17 cellular contexts compared by ENCODE assay signal in the genomic region with DNA sequence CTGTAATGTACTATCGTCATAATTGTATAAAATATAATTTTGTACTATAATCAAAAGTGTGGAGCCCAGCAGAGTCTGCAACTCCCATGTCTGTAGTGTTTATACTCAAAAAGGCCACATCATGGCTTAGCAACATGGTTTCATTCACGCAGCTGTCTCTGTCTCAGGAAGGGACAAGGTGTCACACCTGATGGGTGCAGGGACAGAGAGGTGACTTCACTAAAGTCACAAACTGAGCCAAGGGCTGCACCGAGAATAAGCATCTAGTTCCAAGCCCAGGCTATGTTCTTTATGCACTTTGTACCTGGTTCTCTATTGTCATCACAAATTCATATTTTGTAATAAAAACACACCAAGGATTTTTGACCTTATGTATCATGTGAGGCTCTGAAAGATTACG.
DNase-seq lines count a peak whose midpoint lies in the region; ATAC-seq, FAIRE-seq and TF ChIP-seq lines count a peak whose summit lies in the region.
"Had no signal": no experiment of that assay in that cellular context is flagged by ENCODE, and none has a peak within 500 bp of the region (broad histone marks: within the 10 kb centered on the region; RNA-seq: fewer than 3 reads in every experiment).

No MANE protein-coding gene starts in this region.

- H3F3A ChIP-seq in smooth muscle cell (ENCODE audit: low read depth), result peaks cover 8% of the 10 kb centered on the region

- H3K9me2 ChIP-seq in OCI-LY7 (ENCODE audit: insufficient read depth, low read length), result no peaks in the 10 kb centered on the region

- no peaks in the 10 kb centered on the region for H4K20me1 ChIP-seq in OCI-LY7 (ENCODE audit: insufficient read depth, low read length)
- H4K20me1 ChIP-seq in smooth muscle cell (ENCODE audit: low read depth), result no peaks in the 10 kb centered on the region
- H4K20me1 ChIP-seq: BLaER1 treated with 17β-estradiol and CSF1 and Interleukin-3, amounts not matched to agents 10 nM and 100 nM had no signal

- H3K36me3 Mint-ChIP-seq in naive thymus-derived CD8-positive, alpha-beta T cell, result peaks cover 0 to 6% (median 0%) of the 10 kb centered on the region in 3 donors
- no peaks in the 10 kb centered on the region for H3K36me3 Mint-ChIP-seq in endodermal cell (ENCODE audit: low read depth)

- H3K27me3 ChIP-seq in smooth muscle cell (ENCODE audit: low read depth) (no peaks in the 10 kb centered on the region), MG63 (peaks cover 14% of the 10 kb centered on the region), endodermal cell (ENCODE audit: control insufficient read depth, insufficient read depth, low read length, poor library complexity, severe bottlenecking) (no peaks in the 10 kb centered on the region)
- H3K27me3 ChIP-seq: BLaER1 treated with 17β-estradiol and CSF1 and Interleukin-3, amounts not matched to agents 10 nM and 100 nM; upper lobe of right lung had no signal

- intact Hi-C loops in OCI-LY7 (cut with micrococcal nuclease; ENCODE audit: unreplicated experiment), result no loop called here

- ATAC-seq in HG03066 (IDR thresholded peaks at IDR 0.05; ENCODE audit: low read depth, unreplicated experiment), result peak; percentile 23
- no peak for ATAC-seq in naive thymus-derived CD8-positive, alpha-beta T cell

- peaks cover 16% of the 10 kb centered on the region for H3K4me1 ChIP-seq in OCI-LY7 (ENCODE audit: insufficient read depth, low read length, poor library complexity, severe bottlenecking)
- no peaks in the 10 kb centered on the region for H3K4me1 ChIP-seq in smooth muscle cell (ENCODE audit: low read depth)
- H3K4me1 ChIP-seq in endodermal cell (ENCODE audit: control insufficient read depth, insufficient read depth, low read length), result no peaks in the 10 kb centered on the region
- H3K4me1 ChIP-seq: HAP-1, lower lobe of right lung had no signal

- H3K4me1 Mint-ChIP-seq in naive thymus-derived CD8-positive, alpha-beta T cell, result no peaks in the 10 kb centered on the region
- H3K4me1 Mint-ChIP-seq in endodermal cell, result peaks cover 18% of the 10 kb centered on the region

- peak; percentile 4 for FAIRE-seq in GM19239 (lab: Jason Lieb, UNC)
- FAIRE-seq: bronchial epithelial cell had no signal

- H2AFZ ChIP-seq in OCI-LY7 (ENCODE audit: low read length) (peak overlapping the region; percentile 19; the same call in 1 of the 2 replicates), smooth muscle cell (ENCODE audit: low read depth) (no peak overlapping the region)

- H3K9me3 ChIP-seq in OCI-LY7 (ENCODE audit: low read length) (no peaks in the 10 kb centered on the region), smooth muscle cell (replicated peaks; ENCODE audit: low read depth) (no peaks in the 10 kb centered on the region), MG63 (0 out of 2 replicates have a peak, but pooled peaks cover 2% of the 10 kb centered on the region), endodermal cell (ENCODE audit: control insufficient read depth, low read length) (peaks cover 8% of the 10 kb centered on the region)
- H3K9me3 ChIP-seq: BLaER1 treated with 17β-estradiol and CSF1 and Interleukin-3, amounts not matched to agents 10 nM and 100 nM; HAP-1; lower lobe of right lung; upper lobe of right lung had no signal

- TF ChIP-seq CTCF in OCI-LY7 (conservative IDR thresholded peaks at IDR 0.05; ENCODE audit: low read length) (no peak), smooth muscle cell (IDR thresholded peaks at IDR 0.05; ENCODE audit: borderline replicate concordance, insufficient read depth, poor library complexity, severe bottlenecking) (no peak), endodermal cell (conservative IDR thresholded peaks at IDR 0.05) (no peak)

- no TSS peak for BruUV-seq in OCI-LY7 (replicated peaks; lab: Mats Ljungman, UMichigan)

- H3K36me3 ChIP-seq in OCI-LY7 (ENCODE audit: insufficient read depth, low read length) (no peaks in the 10 kb centered on the region), smooth muscle cell (ENCODE audit: low read depth) (no peaks in the 10 kb centered on the region), MG63 (no peaks in the 10 kb centered on the region), endodermal cell (ENCODE audit: control insufficient read depth, insufficient read depth, low read length) (no peaks in the 10 kb centered on the region)
- H3K36me3 ChIP-seq: BLaER1 treated with 17β-estradiol and CSF1 and Interleukin-3, amounts not matched to agents 10 nM and 100 nM; HAP-1; lower lobe of right lung; upper lobe of right lung had no signal

- WGBS in smooth muscle cell (ENCODE audit: low lambda C conversion rate), result 94% methylated on average over 4 of the region's 4 CpGs
- WGBS in endodermal cell (ENCODE audit: insufficient coverage in 1 of 2, insufficient read length in 1 of 2), 2 experiments, result 92 to 100% methylated on average over 1 to 4 of the region's 4 CpGs

- H3K4me3 ChIP-seq in OCI-LY7 (ENCODE audit: low read depth, low read length, poor library complexity, severe bottlenecking) (no peak overlapping the region), smooth muscle cell (no peak overlapping the region), MG63 (no peak overlapping the region), endodermal cell (ENCODE audit: low read length) (no peak overlapping the region)
- H3K4me3 ChIP-seq: BLaER1 treated with 17β-estradiol and CSF1 and Interleukin-3, amounts not matched to agents 10 nM and 100 nM; HAP-1; lower lobe of right lung; upper lobe of right lung had no signal

- no peak overlapping the region for H3K27ac Mint-ChIP-seq in naive thymus-derived CD8-positive, alpha-beta T cell
- no peak overlapping the region for H3K27ac Mint-ChIP-seq in endodermal cell

- H3K9ac ChIP-seq in smooth muscle cell (ENCODE audit: low read depth) (no peak overlapping the region), endodermal cell (ENCODE audit: extremely low read depth, low read length, poor library complexity, severe bottlenecking) (no peak overlapping the region)
- H3K9ac ChIP-seq: BLaER1 treated with 17β-estradiol and CSF1 and Interleukin-3, amounts not matched to agents 10 nM and 100 nM had no signal

- H3K27ac ChIP-seq in OCI-LY7 (ENCODE audit: low read depth, low read length, poor library complexity, severe bottlenecking) (no peak overlapping the region), smooth muscle cell (ENCODE audit: low read depth) (peak overlapping the region; percentile 55), endodermal cell (ENCODE audit: low read depth, low read length) (no peak overlapping the region)
- H3K27ac ChIP-seq: BLaER1 treated with 17β-estradiol and CSF1 and Interleukin-3, amounts not matched to agents 10 nM and 100 nM; lower lobe of right lung; upper lobe of right lung had no signal

- peaks cover 0 to 23% (median 3%) of the 10 kb centered on the region in 5 donors for H3K27me3 Mint-ChIP-seq in naive thymus-derived CD8-positive, alpha-beta T cell
- no peaks in the 10 kb centered on the region for H3K27me3 Mint-ChIP-seq in endodermal cell (ENCODE audit: insufficient read depth)

- CTCF ChIA-PET in OCI-LY7 (lab: Charles Lee; ENCODE audit: unreplicated experiment), result no interaction called here

- H3K9me3 Mint-ChIP-seq in naive thymus-derived CD8-positive, alpha-beta T cell, result peaks cover 0 to 3% (median 0%) of the 10 kb centered on the region in 9 donors
- peaks cover 4% of the 10 kb centered on the region for H3K9me3 Mint-ChIP-seq in endodermal cell
- H3K9me3 Mint-ChIP-seq: nephron progenitor cell had no signal

- H3K4me2 ChIP-seq in OCI-LY7 (ENCODE audit: low read length), result peak overlapping the region; percentile 23; the same call in 1 of the 2 replicates
- no peak overlapping the region for H3K4me2 ChIP-seq in smooth muscle cell

- POLR2A ChIA-PET in OCI-LY7 (lab: Charles Lee), result no interaction called here
- POLR2A ChIA-PET in naive thymus-derived CD8-positive, alpha-beta T cell (lab: Charles Lee), result no interaction called here

- H3K79me2 ChIP-seq in OCI-LY7 (ENCODE audit: insufficient read depth, low read depth, low read length) (no peaks in the 10 kb centered on the region), smooth muscle cell (ENCODE audit: low read depth) (no peaks in the 10 kb centered on the region)

- no peak overlapping the region for H3K4me3 Mint-ChIP-seq in naive thymus-derived CD8-positive, alpha-beta T cell
- H3K4me3 Mint-ChIP-seq in endodermal cell, result no peak overlapping the region
- H3K4me3 Mint-ChIP-seq: nephron progenitor cell had no signal

- DNase-seq in GM19239 (ENCODE audit: insufficient read length, low spot score) (no peak), OCI-LY7 (ENCODE audit: low spot score) (peak; percentile 5), smooth muscle cell (lab: John Stamatoyannopoulos, UW; ENCODE audit: unreplicated experiment) (no peak), SKM-1 treated with dmso at 0.1 percent for 144 hours (lab: John Stamatoyannopoulos, UW; ENCODE audit: unreplicated experiment) (no peak), MG63 (no peak), endodermal cell (no peak)
- DNase-seq in naive thymus-derived CD8-positive, alpha-beta T cell, result no peak
- DNase-seq: activated gamma-delta T cell; lower lobe of right lung; NCI-H446 treated with DMSO at 0.1 percent for 48 hours; nephron progenitor cell; stimulated activated CD4-positive, alpha-beta T cell treated with anti-CD3 and anti-CD28 coated beads, Interleukin-4, amount 100 ng/mL, for 24 hours; upper lobe of right lung had no signal
